In the genomic region with DNA sequence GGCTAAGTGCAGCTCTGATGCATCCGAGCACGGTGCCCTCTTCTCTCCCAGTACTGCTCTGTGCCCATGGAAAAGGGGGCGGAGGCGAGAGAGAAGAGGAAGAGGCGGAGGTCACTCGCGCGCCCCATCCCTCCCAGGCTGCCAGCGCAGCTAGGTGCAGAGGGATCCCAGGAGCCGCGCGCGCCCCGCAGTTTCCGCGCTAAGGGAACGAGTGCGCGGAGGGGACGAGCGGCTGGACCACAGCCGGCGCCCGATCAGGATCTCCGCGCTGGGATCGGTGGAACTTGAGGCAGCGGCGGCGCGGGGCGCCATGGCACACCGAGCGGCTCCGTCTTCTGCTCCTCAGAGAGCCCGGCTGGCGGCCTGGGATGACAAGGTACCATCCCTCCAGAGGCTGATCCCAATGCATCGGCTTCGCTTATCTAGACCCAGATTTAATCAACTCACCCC, we compare ENCODE assay signal across 8 cellular contexts. TPM values are rescaled to one million over a fixed set of nuclear protein-coding genes. Genes with fewer than 3 reads are reported as not detected.
A peak's percentile ranks its signal among the peaks of the same experiment; 100 is the strongest.
DNase-seq lines count a peak whose midpoint lies in the region; ATAC-seq and TF ChIP-seq lines count a peak whose summit lies in the region.

A gene with protein sequence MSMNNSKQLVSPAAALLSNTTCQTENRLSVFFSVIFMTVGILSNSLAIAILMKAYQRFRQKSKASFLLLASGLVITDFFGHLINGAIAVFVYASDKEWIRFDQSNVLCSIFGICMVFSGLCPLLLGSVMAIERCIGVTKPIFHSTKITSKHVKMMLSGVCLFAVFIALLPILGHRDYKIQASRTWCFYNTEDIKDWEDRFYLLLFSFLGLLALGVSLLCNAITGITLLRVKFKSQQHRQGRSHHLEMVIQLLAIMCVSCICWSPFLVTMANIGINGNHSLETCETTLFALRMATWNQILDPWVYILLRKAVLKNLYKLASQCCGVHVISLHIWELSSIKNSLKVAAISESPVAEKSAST (plus strand): TSS at position 114 of the 450 bp plus-strand sequence. CDS start 1,770 bp downstream, outside the sequence.

- peak within 1 kb of the TSS; percentile 85 for H3K4me3 Mint-ChIP-seq in GM23338
- H3K4me3 Mint-ChIP-seq in T-helper 17 cell, result peak within 1 kb of the TSS; percentile 39

- H3F3A ChIP-seq in GM23338 (replicated peaks; ENCODE audit: low read depth), result no peaks in the 10 kb centered on the region

- H3K79me2 ChIP-seq in GM23338 (replicated peaks; ENCODE audit: insufficient read depth) (no peaks in the 10 kb centered on the region), OCI-LY7 (ENCODE audit: insufficient read depth, low read depth, low read length) (no peaks in the 10 kb centered on the region)

- TF ChIP-seq CTCF in GM23338 (conservative IDR thresholded peaks at IDR 0.05; ENCODE audit: low read depth in 2 of 2) (no peak), sigmoid colon (IDR thresholded peaks at IDR 0.05) (no peak), WERI-Rb-1 (IDR thresholded peaks at IDR 0.05; ENCODE audit: low read depth, low read length) (no peak), OCI-LY7 (conservative IDR thresholded peaks at IDR 0.05; ENCODE audit: low read length) (no peak)

- in situ Hi-C loops in G401 (cut with HindIII; ENCODE audit: low sequenced_read_pairs), result no loop called here

- DNase-seq in GM23338 (ENCODE audit: low spot score) (peak; percentile 79), T-helper 17 cell (no peak), left ventricle myocardium superior (peak; percentile 44), sigmoid colon (no peak), WERI-Rb-1 (no peak), G401 (ENCODE audit: low spot score) (no peak), foreskin melanocyte (no peak), OCI-LY7 (ENCODE audit: low spot score) (no peak)

- H3K27me3 Mint-ChIP-seq in GM23338 (ENCODE audit: insufficient read depth, low read depth, poor library complexity) (peaks cover 36% of the 10 kb centered on the region), T-helper 17 cell (peaks cover 35% of the 10 kb centered on the region)

- H2AFZ ChIP-seq in GM23338, result peak within 1 kb of the TSS; percentile 99
- H2AFZ ChIP-seq in OCI-LY7 (ENCODE audit: low read length), result no peak within 1 kb of the TSS

- TF ChIP-seq POLR2A in sigmoid colon (IDR thresholded peaks at IDR 0.05), result no peak

- peak; percentile 91 for ATAC-seq in GM23338
- ATAC-seq in T-helper 17 cell, result no peak
- peak; percentile 56 for ATAC-seq in left ventricle myocardium superior

- H3K4me1 ChIP-seq in GM23338 (ENCODE audit: insufficient read depth) (peaks cover 8% of the 10 kb centered on the region; the same call in 1 of the 2 replicates), sigmoid colon (peaks cover 0 to 19% (median 11%) of the 10 kb centered on the region in 4 donors), OCI-LY7 (ENCODE audit: insufficient read depth, low read length, poor library complexity, severe bottlenecking) (no peaks in the 10 kb centered on the region)

- TF ChIP-seq EP300 in sigmoid colon (IDR thresholded peaks at IDR 0.05), result no peak

- H3K9me2 ChIP-seq in GM23338 (ENCODE audit: insufficient read depth) (no peaks in the 10 kb centered on the region), OCI-LY7 (ENCODE audit: insufficient read depth, low read length) (no peaks in the 10 kb centered on the region)

- no peak within 1 kb of the TSS for H3K27ac ChIP-seq in GM23338 (ENCODE audit: low read depth)
- H3K27ac ChIP-seq in sigmoid colon, result peak within 1 kb of the TSS; percentile 60 to 66 (median 62)
- no peak within 1 kb of the TSS for H3K27ac ChIP-seq in WERI-Rb-1
- H3K27ac ChIP-seq in OCI-LY7 (ENCODE audit: low read depth, low read length, poor library complexity, severe bottlenecking), result no peak within 1 kb of the TSS

- peaks cover 4% of the 10 kb centered on the region; the same call in 1 of the 3 replicates for H3K9me3 Mint-ChIP-seq in GM23338

- H4K20me1 ChIP-seq in GM23338 (replicated peaks; ENCODE audit: insufficient read depth), result no peaks in the 10 kb centered on the region
- no peaks in the 10 kb centered on the region for H4K20me1 ChIP-seq in OCI-LY7 (ENCODE audit: insufficient read depth, low read length)

- H3K9me3 ChIP-seq in T-helper 17 cell (ENCODE audit: control insufficient read depth, low read length, poor library complexity, severe bottlenecking) (peaks cover 3% of the 10 kb centered on the region), sigmoid colon (no peaks in the 10 kb centered on the region), WERI-Rb-1 (ENCODE audit: severe bottlenecking) (no peaks in the 10 kb centered on the region), OCI-LY7 (ENCODE audit: low read length) (no peaks in the 10 kb centered on the region)

- intact Hi-C loops in left ventricle myocardium superior (cut with micrococcal nuclease) (no loop called here), sigmoid colon (cut with DNase I) (no loop called here), OCI-LY7 (cut with micrococcal nuclease; ENCODE audit: unreplicated experiment) (no loop called here)

- POLR2A ChIA-PET in OCI-LY7 (lab: Charles Lee), result no interaction called here

- H3K4me1 Mint-ChIP-seq in GM23338 (peaks cover 10% of the 10 kb centered on the region), T-helper 17 cell (peaks cover 4% of the 10 kb centered on the region)

- WGBS in sigmoid colon, 2 donors, result 5 to 14% methylated on average over 39 of the region's 39 CpGs

- BruUV-seq in OCI-LY7 (replicated peaks; lab: Mats Ljungman, UMichigan), result no TSS peak

- CTCF ChIA-PET in OCI-LY7 (lab: Charles Lee; ENCODE audit: unreplicated experiment), result no interaction called here

- H3K4me2 ChIP-seq in GM23338 (peak within 1 kb of the TSS; percentile 98), OCI-LY7 (ENCODE audit: low read length) (no peak within 1 kb of the TSS)

- H3K27ac Mint-ChIP-seq in GM23338 (no peak within 1 kb of the TSS), T-helper 17 cell (no peak within 1 kb of the TSS)

- H3K4me3 ChIP-seq in GM23338, result peak within 1 kb of the TSS; percentile 83
- H3K4me3 ChIP-seq in sigmoid colon, result peak within 1 kb of the TSS; percentile 39 to 52 (median 46)
- no peak within 1 kb of the TSS for H3K4me3 ChIP-seq in WERI-Rb-1 (ENCODE audit: low read depth, low read length)
- H3K4me3 ChIP-seq in OCI-LY7 (ENCODE audit: low read depth, low read length, poor library complexity, severe bottlenecking), result no peak within 1 kb of the TSS

- H3K36me3 ChIP-seq in GM23338 (ENCODE audit: insufficient read depth), result no peaks in the 10 kb centered on the region
- H3K36me3 ChIP-seq in sigmoid colon, result no peaks in the 10 kb centered on the region
- no peaks in the 10 kb centered on the region for H3K36me3 ChIP-seq in WERI-Rb-1
- no peaks in the 10 kb centered on the region for H3K36me3 ChIP-seq in OCI-LY7 (ENCODE audit: insufficient read depth, low read length)

- H3K27me3 ChIP-seq in GM23338 (ENCODE audit: insufficient read depth) (peaks cover 57% of the 10 kb centered on the region), sigmoid colon (peaks cover 0 to 12% (median 2%) of the 10 kb centered on the region in 3 donors), WERI-Rb-1 (ENCODE audit: insufficient read depth, low read depth, severe bottlenecking) (no peaks in the 10 kb centered on the region)

- H3K36me3 Mint-ChIP-seq in GM23338 (ENCODE audit: low read depth), result no peaks in the 10 kb centered on the region
- H3K36me3 Mint-ChIP-seq in T-helper 17 cell (ENCODE audit: low read depth), result no peaks in the 10 kb centered on the region

TF ChIP-seq in GM23338, 12 proteins besides CTCF, POLR2A, EP300 and RAD21:
- no peak for TF ChIP-seq ZNF114 (CRISPR knock-in tag; IDR thresholded peaks at IDR 0.05)
- no peak for TF ChIP-seq EZH2 (IDR thresholded peaks at IDR 0.05; ENCODE audit: low read depth, unreplicated experiment)

RNA-seq across cellular contexts. Expression of the gene that starts here (rescaled TPM):
- total RNA-seq in GM23338 (2014; rRNA removed; shearing (Covaris generic)), result 0.24 and 0.43 TPM in 2 replicates
- polyA plus RNA-seq in GM23338 (2016; fragmentation: Nextera tagmentation; extraction: Ambion mirVana) (0.07 TPM in 1 of 2 replicates, not detected in the other), sigmoid colon (1 to 10 TPM in 2 of 3 donors, under 1 TPM in 1; 0.23 to 1.6 (median 1.2) TPM)
- total RNA-seq in T-helper 17 cell (not detected), left ventricle myocardium superior (1.3 TPM), sigmoid colon (1 to 10 TPM; 2.1 to 3.0 (median 2.6) TPM), OCI-LY7 (2022) (not detected in 2 replicates)
- not detected in 2 replicates for total RNA-seq in G401 (2014; rRNA removed; shearing (Covaris generic))
- not detected in 2 replicates for total RNA-seq in OCI-LY7 (2014; rRNA removed; shearing (Covaris generic))

Comparison
In these comparisons a context has a peak if more than half of its experiments do, and no peak if none do; other contexts are left out.
1. Peak in DNase-seq, ATAC-seq, H3K4me3 ChIP-seq and H3K4me2 ChIP-seq in GM23338; RNA of the gene not detected or under 1 TPM.
2. H3K27ac ChIP-seq: peak in sigmoid colon (4 of 4); none in GM23338 (single experiment), WERI-Rb-1 (single experiment) and OCI-LY7 (single experiment).
3. H3K4me3 ChIP-seq: peak in sigmoid colon (4 of 4); none in WERI-Rb-1 (single experiment) and OCI-LY7 (single experiment).